ENCODE assay signal across 8 cellular contexts in genomic region chr7:519429-519973, GRCh38. TPM values are rescaled to one million over a fixed set of nuclear protein-coding genes. Genes with fewer than 3 reads are reported as not detected.
DNase-seq lines count a peak whose midpoint lies in the region; ATAC-seq and TF ChIP-seq lines count a peak whose summit lies in the region.

TSS of gene PDGFA (minus strand) at chr7:519846. CDS start at chr7:519001, 845 bp downstream.

- H3K4me3 ChIP-seq in LNCaP clone FGC (ENCODE audit: low read depth, low read length) (peak within 1 kb of the TSS; percentile 61), ovary (peak within 1 kb of the TSS; percentile 46)

- H3K27me3 ChIP-seq in ovary, result peaks cover 7% of the 10 kb centered on the region

- H3K27me3 Mint-ChIP-seq in activated naive CD8-positive, alpha-beta T cell treated with anti-CD3 and anti-CD28 coated beads, Interleukin-2, amount 10 ng/mL, durations not matched to agents 7 days and 5 days, result peaks cover 52% of the 10 kb centered on the region

- no peaks in the 10 kb centered on the region for H3K9me3 Mint-ChIP-seq in activated naive CD8-positive, alpha-beta T cell treated with anti-CD3 and anti-CD28 coated beads, Interleukin-2, amount 10 ng/mL, durations not matched to agents 7 days and 5 days

- TF ChIP-seq POLR2A in ovary (IDR thresholded peaks at IDR 0.05), result no peak

- peaks cover 6% of the 10 kb centered on the region for H3K4me1 Mint-ChIP-seq in activated naive CD8-positive, alpha-beta T cell treated with anti-CD3 and anti-CD28 coated beads, Interleukin-2, amount 10 ng/mL, durations not matched to agents 7 days and 5 days

- no peaks in the 10 kb centered on the region for H3K36me3 ChIP-seq in ovary

- TF ChIP-seq EP300 in ovary (IDR thresholded peaks at IDR 0.05), result no peak

- intact Hi-C loops in head of caudate nucleus (cut with DNase I), result no loop called here
- intact Hi-C loops in ovary (cut with DNase I), result loop anchor here in 2 of 4 donors (5.0 to 10.0 kb wide), 3 partner anchors 148 to 255 kb away; no protein-coding TSS in a partner anchor

- H3K9me3 ChIP-seq in ovary, result no peaks in the 10 kb centered on the region

- DNase-seq in DMS79 treated with DMSO at 0.1 percent for 48 hours (lab: John Stamatoyannopoulos, UW), result peak; percentile 28
- DNase-seq in DMS79 (lab: John Stamatoyannopoulos, UW), result no peak
- no peak for DNase-seq in LNCaP clone FGC (ENCODE audit: low read depth)
- peak; percentile 59 for DNase-seq in activated naive CD8-positive, alpha-beta T cell treated with anti-CD3 and anti-CD28 coated beads, Interleukin-2, amount 10 ng/mL, durations not matched to agents 7 days and 5 days
- DNase-seq in head of caudate nucleus, result peak in 37 of 42 donors; percentile 47 to 85 (median 69)
- DNase-seq in ovary, result peak in 2 of 5 donors; percentile 53 to 64

- peak; percentile 20 for ATAC-seq in activated naive CD8-positive, alpha-beta T cell treated with anti-CD3 and anti-CD28 coated beads, Interleukin-2, amount 10 ng/mL, durations not matched to agents 7 days and 5 days (ENCODE audit: low read depth)
- ATAC-seq in GM18907 (IDR thresholded peaks at IDR 0.05; ENCODE audit: unreplicated experiment) (no peak), HG02970 (IDR thresholded peaks at IDR 0.05; ENCODE audit: low FRiP score, unreplicated experiment) (no peak)

- peak within 1 kb of the TSS in 1 of 2 donors; percentile 52 for H3K27ac ChIP-seq in ovary

- H3K4me3 Mint-ChIP-seq in activated naive CD8-positive, alpha-beta T cell treated with anti-CD3 and anti-CD28 coated beads, Interleukin-2, amount 10 ng/mL, durations not matched to agents 7 days and 5 days, result peak within 1 kb of the TSS; percentile 77

- no peaks in the 10 kb centered on the region for H3K36me3 Mint-ChIP-seq in activated naive CD8-positive, alpha-beta T cell treated with anti-CD3 and anti-CD28 coated beads, Interleukin-2, amount 10 ng/mL, durations not matched to agents 7 days and 5 days

- POLR2A ChIA-PET in activated naive CD8-positive, alpha-beta T cell treated with anti-CD3 and anti-CD28 coated beads, Interleukin-2, amount 10 ng/mL, durations not matched to agents 7 days and 5 days (lab: Charles Lee), result interaction anchor here (0.6 kb wide), 1 partner anchor 98 kb away, joined by 3 read pairs; no protein-coding TSS in a partner anchor

- H3K4me1 ChIP-seq in ovary (ENCODE audit: insufficient read depth), result peaks cover 15% of the 10 kb centered on the region

- no peak within 1 kb of the TSS for H3K27ac Mint-ChIP-seq in activated naive CD8-positive, alpha-beta T cell treated with anti-CD3 and anti-CD28 coated beads, Interleukin-2, amount 10 ng/mL, durations not matched to agents 7 days and 5 days

- TF ChIP-seq CTCF in LNCaP clone FGC (IDR thresholded peaks at IDR 0.05; ENCODE audit: control insufficient read depth, extremely low read depth, insufficient read depth) (no peak), ovary (IDR thresholded peaks at IDR 0.05) (no peak)

- WGBS in ovary, 3 donors, result 0 to 1% (median 0%) methylated on average over 9 to 87 of the region's 93 CpGs

RNA-seq across cellular contexts. Expression of gene PDGFA, which starts in this region (rescaled TPM):
- under 1 TPM; 0.23 to 0.53 TPM for total RNA-seq in activated naive CD8-positive, alpha-beta T cell treated with anti-CD3 and anti-CD28 coated beads, Interleukin-2, amount 10 ng/mL, durations not matched to agents 7 days and 5 days
- total RNA-seq in ovary, result 10 to 100 TPM in 3 of 7 donors, 1 to 10 TPM in 4; 3.7 to 35.5 (median 9.4) TPM
- 1 to 10 TPM; 4.5 to 8.7 TPM for polyA plus RNA-seq in ovary

Comparison
In these comparisons a context has a peak if more than half of its experiments do, and no peak if none do; other contexts are left out.
1. DNase-seq: peak in DMS79 treated with DMSO at 0.1 percent for 48 hours (single experiment) and head of caudate nucleus (37 of 42); none in DMS79 (single experiment) and LNCaP clone FGC (single experiment).
2. Peak in DNase-seq and ATAC-seq in activated naive CD8-positive, alpha-beta T cell treated with anti-CD3 and anti-CD28 coated beads, Interleukin-2, amount 10 ng/mL, durations not matched to agents 7 days and 5 days; RNA of the gene not detected or under 1 TPM.